19 cellular contexts compared by ENCODE assay signal in the genomic region with DNA sequence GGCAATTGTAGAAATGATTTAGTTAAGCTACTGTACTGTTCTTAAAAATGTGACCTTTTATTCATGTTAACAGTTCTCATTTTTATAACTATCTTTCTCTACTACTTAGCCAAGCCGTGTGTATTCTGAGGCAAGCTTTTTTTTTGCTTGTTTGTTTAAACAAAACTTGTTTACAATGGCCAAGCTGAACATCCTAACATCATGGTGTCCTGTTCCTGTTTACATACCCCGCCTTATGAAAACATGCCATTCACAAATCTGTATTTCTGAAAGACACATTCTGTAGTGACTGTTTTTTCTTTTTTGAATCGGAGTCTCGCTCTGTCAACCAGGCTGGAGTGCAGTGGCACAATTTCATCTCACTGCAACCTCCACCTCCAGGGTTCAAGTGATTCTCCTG.
DNase-seq lines count a peak whose midpoint lies in the region; ATAC-seq and TF ChIP-seq lines count a peak whose summit lies in the region.
"Had no signal": no experiment of that assay in that cellular context is flagged by ENCODE, and none has a peak within 500 bp of the region (broad histone marks: within the 10 kb centered on the region; RNA-seq: fewer than 3 reads in every experiment).

No MANE protein-coding gene starts in this region.

- H3K36me3 Mint-ChIP-seq in CD4-positive, CD25-positive, alpha-beta regulatory T cell, result peaks cover 65% of the 10 kb centered on the region
- H3K36me3 Mint-ChIP-seq in effector memory CD8-positive, alpha-beta T cell (ENCODE audit: insufficient read depth), result peaks cover 77% of the 10 kb centered on the region

- H3K4me1 ChIP-seq in CD4-positive, CD25-positive, alpha-beta regulatory T cell (ENCODE audit: control insufficient read depth, insufficient read depth, low read length, poor library complexity, severe bottlenecking), result no peaks in the 10 kb centered on the region
- H3K4me1 ChIP-seq in PC-3 (ENCODE audit: insufficient read depth, low read length) (peaks cover 6% of the 10 kb centered on the region; the same call in 1 of the 2 replicates), right lobe of liver (no peaks in the 10 kb centered on the region)
- H3K4me1 ChIP-seq: SJCRH30 had no signal

- peaks cover 4 to 25% (median 10%) of the 10 kb centered on the region in 4 donors for H3K4me1 Mint-ChIP-seq in CD4-positive, CD25-positive, alpha-beta regulatory T cell
- peaks cover 0 to 4% of the 10 kb centered on the region in 2 donors for H3K4me1 Mint-ChIP-seq in effector memory CD8-positive, alpha-beta T cell (ENCODE audit: low read depth in 2 of 2)
- H3K4me1 Mint-ChIP-seq: CD14-positive monocyte had no signal

- no peak for TF ChIP-seq POLR2A in right lobe of liver (IDR thresholded peaks at IDR 0.05)

- H3K9ac ChIP-seq in PC-3 (ENCODE audit: low read length), result no peak overlapping the region

- H3F3A ChIP-seq in PC-3 (ENCODE audit: low read length, unreplicated experiment), result no peaks in the 10 kb centered on the region

- CTCF ChIA-PET in PC-3 (lab: Charles Lee), result interaction anchor here (0.5 kb wide), 1 partner anchor 981 kb away, joined by 7 read pairs; no protein-coding TSS in a partner anchor

- TF ChIP-seq CTCF in PC-3 (conservative IDR thresholded peaks at IDR 0.05; ENCODE audit: low read depth, low read length), result no peak
- no peak for TF ChIP-seq CTCF in right lobe of liver (IDR thresholded peaks at IDR 0.05)

- H3K36me3 ChIP-seq in CD4-positive, CD25-positive, alpha-beta regulatory T cell (ENCODE audit: control insufficient read depth, insufficient read depth, low read length), result peaks cover 85% of the 10 kb centered on the region
- H3K36me3 ChIP-seq in PC-3 (ENCODE audit: low read depth, low read length), result peaks cover 37% of the 10 kb centered on the region
- H3K36me3 ChIP-seq in right lobe of liver, result peaks cover 0 to 58% (median 5%) of the 10 kb centered on the region in 4 donors

- POLR2A ChIA-PET in PC-3 (lab: Charles Lee; ENCODE audit: unreplicated experiment), result interaction anchor here (0.6 kb wide), 1 partner anchor 175 kb away, joined by 3 read pairs; no protein-coding TSS in a partner anchor

- ATAC-seq in CD4-positive, CD25-positive, alpha-beta regulatory T cell (ENCODE audit: low read depth in 2 of 2), result no peak
- peak; percentile 61 for ATAC-seq in PC-3
- ATAC-seq in right lobe of liver, result peak in 3 of 4 donors; percentile 44 to 76 (median 60)
- no peak for ATAC-seq in effector memory CD8-positive, alpha-beta T cell (replicated peaks)

- no peaks in the 10 kb centered on the region for H3K27me3 ChIP-seq in CD4-positive, CD25-positive, alpha-beta regulatory T cell (ENCODE audit: control insufficient read depth, insufficient read depth, low read length)
- H3K27me3 ChIP-seq in PC-3 (ENCODE audit: low read length) (no peaks in the 10 kb centered on the region), right lobe of liver (no peaks in the 10 kb centered on the region)
- H3K27me3 ChIP-seq: SJCRH30 had no signal

- intact Hi-C loops in PC-3 (cut with micrococcal nuclease), result no loop called here
- intact Hi-C loops in right lobe of liver (cut with DNase I), result no loop called here

- H3K4me2 ChIP-seq in PC-3 (ENCODE audit: low read length), result no peak overlapping the region

- H3K27ac ChIP-seq in CD4-positive, CD25-positive, alpha-beta regulatory T cell (ENCODE audit: insufficient read depth, low read length, poor library complexity, severe bottlenecking), result no peak overlapping the region
- H3K27ac ChIP-seq in PC-3 (ENCODE audit: low read length), result no peak overlapping the region
- no peak overlapping the region for H3K27ac ChIP-seq in right lobe of liver
- H3K27ac ChIP-seq: SJCRH30 had no signal

- H3K9me3 Mint-ChIP-seq in CD4-positive, CD25-positive, alpha-beta regulatory T cell, result no peaks in the 10 kb centered on the region
- no peaks in the 10 kb centered on the region for H3K9me3 Mint-ChIP-seq in effector memory CD8-positive, alpha-beta T cell
- H3K9me3 Mint-ChIP-seq: H9, IgD-negative memory B cell had no signal

- H3K27ac Mint-ChIP-seq in CD4-positive, CD25-positive, alpha-beta regulatory T cell, result peak overlapping the region in 2 of 3 donors; percentile 51 to 52
- H3K27ac Mint-ChIP-seq in effector memory CD8-positive, alpha-beta T cell, result peak overlapping the region in 1 of 2 donors; percentile 5

- no peak overlapping the region for H3K4me3 Mint-ChIP-seq in CD4-positive, CD25-positive, alpha-beta regulatory T cell
- H3K4me3 Mint-ChIP-seq in effector memory CD8-positive, alpha-beta T cell, result no peak overlapping the region
- H3K4me3 Mint-ChIP-seq: CD14-positive monocyte, H9, IgD-negative memory B cell had no signal

- WGBS in right lobe of liver (ENCODE audit: insufficient coverage, low coverage, low lambda C conversion rate, missing lambda C conversion rate), result 58% methylated on average over 4 of the region's 4 CpGs

- peak; percentile 29 for DNase-seq in NCI-H748 (lab: John Stamatoyannopoulos, UW; ENCODE audit: unreplicated experiment)
- DNase-seq in NCI-H748 treated with DMSO at 0.1 percent for 48 hours (lab: John Stamatoyannopoulos, UW), result no peak
- no peak for DNase-seq in CD4-positive, CD25-positive, alpha-beta regulatory T cell
- DNase-seq in PC-3, result peak; percentile 37
- DNase-seq in right lobe of liver, result no peak
- DNase-seq in effector memory CD8-positive, alpha-beta T cell, result no peak
- DNase-seq in NCI-H1694 (lab: John Stamatoyannopoulos, UW), result no peak
- DNase-seq in NCI-H1417 treated with DMSO at 0.1 percent for 48 hours (lab: John Stamatoyannopoulos, UW), result no peak
- DNase-seq: Calu3, DMS79, H9, Kasumi-1, NCI-H1105, NCI-H187, NCI-H524 treated with DMSO at 0.1 percent for 48 hours, RPMI8226, SJCRH30 had no signal

- H2AFZ ChIP-seq in PC-3 (ENCODE audit: low read length), result no peak overlapping the region

- H3K4me3 ChIP-seq in CD4-positive, CD25-positive, alpha-beta regulatory T cell (ENCODE audit: low read depth, low read length), result no peak overlapping the region
- H3K4me3 ChIP-seq in PC-3 (ENCODE audit: low read length), result no peak overlapping the region
- H3K4me3 ChIP-seq in right lobe of liver, result no peak overlapping the region
- H3K4me3 ChIP-seq: SJCRH30 had no signal

- no peaks in the 10 kb centered on the region for H3K27me3 Mint-ChIP-seq in CD4-positive, CD25-positive, alpha-beta regulatory T cell
- no peaks in the 10 kb centered on the region for H3K27me3 Mint-ChIP-seq in effector memory CD8-positive, alpha-beta T cell
- H3K27me3 Mint-ChIP-seq: IgD-negative memory B cell had no signal

- H4K20me1 ChIP-seq in PC-3 (ENCODE audit: low read length), result no peaks in the 10 kb centered on the region

- no peaks in the 10 kb centered on the region for H3K9me2 ChIP-seq in PC-3 (replicated peaks; ENCODE audit: low read length)

- no peaks in the 10 kb centered on the region for H3K79me2 ChIP-seq in PC-3 (ENCODE audit: low read length)

- BruUV-seq in PC-3 (replicated peaks; lab: Mats Ljungman, UMichigan), result no TSS peak

- H3K9me3 ChIP-seq in CD4-positive, CD25-positive, alpha-beta regulatory T cell (ENCODE audit: control insufficient read depth in 2 of 2, low read length in 2 of 2), result no peaks in the 10 kb centered on the region
- H3K9me3 ChIP-seq in PC-3 (ENCODE audit: low read length) (no peaks in the 10 kb centered on the region), right lobe of liver (no peaks in the 10 kb centered on the region)
- H3K9me3 ChIP-seq: SJCRH30 had no signal

Comparison
In these comparisons a context has a peak if more than half of its experiments do, and no peak if none do; other contexts are left out.
1. DNase-seq: peak in NCI-H748 (single experiment) and PC-3 (single experiment); none in NCI-H748 treated with DMSO at 0.1 percent for 48 hours (single experiment), CD4-positive, CD25-positive, alpha-beta regulatory T cell (0 of 3), right lobe of liver (0 of 3), effector memory CD8-positive, alpha-beta T cell (0 of 3), NCI-H1694 (single experiment) and NCI-H1417 treated with DMSO at 0.1 percent for 48 hours (single experiment).
2. ATAC-seq: peak in PC-3 (single experiment) and right lobe of liver (3 of 4); none in CD4-positive, CD25-positive, alpha-beta regulatory T cell (0 of 2) and effector memory CD8-positive, alpha-beta T cell (single experiment).